Comparison of ENCODE assay signal across 7 cellular contexts in the genomic region with DNA sequence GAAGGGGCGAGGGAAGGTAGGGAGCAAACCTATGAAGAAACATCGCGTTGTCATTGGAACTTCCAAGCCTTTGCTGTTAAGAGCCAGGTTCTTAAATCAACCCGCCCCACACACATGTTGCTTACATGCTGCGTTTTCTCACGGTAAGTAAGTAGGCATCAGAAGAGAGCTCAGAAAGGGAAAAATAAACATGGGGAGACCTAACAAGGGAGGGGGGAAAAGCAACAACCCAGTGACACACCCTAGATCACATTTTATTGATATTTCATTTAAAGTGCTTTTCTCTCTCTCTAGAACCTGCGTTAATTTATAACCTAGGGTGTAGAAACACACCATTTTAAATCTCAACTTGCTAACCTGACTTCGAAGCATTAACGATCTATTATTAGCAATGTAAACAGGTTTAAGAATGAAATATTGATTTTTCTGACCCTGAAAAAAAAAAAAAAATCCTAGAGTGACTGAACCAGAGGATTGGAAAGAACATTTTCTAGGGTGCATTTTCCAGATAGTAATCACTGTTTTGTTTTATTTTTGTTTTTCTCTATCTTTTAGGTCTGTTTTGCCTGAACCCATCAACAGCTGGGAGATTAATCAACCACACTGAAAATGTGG. TPM values are rescaled to one million over a fixed set of nuclear protein-coding genes. Genes with fewer than 3 reads are reported as not detected.
DNase-seq lines count a peak whose midpoint lies in the region; ATAC-seq and TF ChIP-seq lines count a peak whose summit lies in the region.
"Had no signal": no experiment of that assay in that cellular context is flagged by ENCODE, and none has a peak within 500 bp of the region (broad histone marks: within the 10 kb centered on the region; RNA-seq: fewer than 3 reads in every experiment).

No MANE protein-coding gene starts in this region.

- intact Hi-C loops in lower lobe of right lung (cut with DNase I) (no loop called here), uterus (cut with DNase I; ENCODE audit: low total_unique reads) (loop anchor here (10.0 kb wide), 1 partner anchor 45 kb away; a partner anchor contains a TSS), Caco-2 (cut with micrococcal nuclease; ENCODE audit: unreplicated experiment) (no loop called here)

- DNase-seq in activated T-cell treated with anti-CD3 and anti-CD28 coated beads, Interleukin-2, amount 50 U/mL, for 72 hours, result no peak
- DNase-seq in activated T-cell treated with anti-CD3 and anti-CD28 coated beads, Interleukin-2, amount 50 U/mL, for 48 hours, result no peak
- DNase-seq in lower lobe of right lung (no peak), uterus (no peak), Caco-2 (no peak)
- no peak for DNase-seq in activated CD8-positive, alpha-beta T cell treated with anti-CD3 and anti-CD28 coated beads, Interleukin-2, amount 10 ng/mL, durations not matched to agents 7 days and 5 days
- DNase-seq: NCI-H1092 had no signal

- POLR2A ChIA-PET in activated CD8-positive, alpha-beta T cell treated with anti-CD3 and anti-CD28 coated beads, Interleukin-2, amount 10 ng/mL, durations not matched to agents 7 days and 5 days (lab: Charles Lee), result no interaction called here
- POLR2A ChIA-PET in Caco-2 (lab: Charles Lee), result no interaction called here

- H3K36me3 Mint-ChIP-seq in activated T-cell treated with anti-CD3 and anti-CD28 coated beads, Interleukin-2, amount 50 U/mL, for 72 hours (ENCODE audit: insufficient read depth in 2 of 2), result peaks cover 1 to 10% of the 10 kb centered on the region in 2 donors
- H3K36me3 Mint-ChIP-seq in activated CD8-positive, alpha-beta T cell treated with anti-CD3 and anti-CD28 coated beads, Interleukin-2, amount 10 ng/mL, durations not matched to agents 7 days and 5 days (ENCODE audit: low read depth), result peaks cover 6% of the 10 kb centered on the region
- H3K36me3 Mint-ChIP-seq in Caco-2 (ENCODE audit: insufficient read depth, unreplicated experiment), result peaks cover 33% of the 10 kb centered on the region

- H3K27ac ChIP-seq in lower lobe of right lung, result peak overlapping the region; percentile 94
- peak overlapping the region; percentile 76 to 83 for H3K27ac ChIP-seq in uterus

- no TSS peak for BruUV-seq in Caco-2 (replicated peaks; lab: Mats Ljungman, UMichigan)

- no peak overlapping the region for H3K27ac Mint-ChIP-seq in activated T-cell treated with anti-CD3 and anti-CD28 coated beads, Interleukin-2, amount 50 U/mL, for 72 hours
- H3K27ac Mint-ChIP-seq in activated CD8-positive, alpha-beta T cell treated with anti-CD3 and anti-CD28 coated beads, Interleukin-2, amount 10 ng/mL, durations not matched to agents 7 days and 5 days, result no peak overlapping the region
- no peak overlapping the region for H3K27ac Mint-ChIP-seq in Caco-2 (ENCODE audit: unreplicated experiment)

- H3K4me1 Mint-ChIP-seq in activated T-cell treated with anti-CD3 and anti-CD28 coated beads, Interleukin-2, amount 50 U/mL, for 72 hours (ENCODE audit: low read depth), result peaks cover 56% of the 10 kb centered on the region
- peaks cover 28% of the 10 kb centered on the region for H3K4me1 Mint-ChIP-seq in activated CD8-positive, alpha-beta T cell treated with anti-CD3 and anti-CD28 coated beads, Interleukin-2, amount 10 ng/mL, durations not matched to agents 7 days and 5 days (ENCODE audit: low read depth)
- H3K4me1 Mint-ChIP-seq in Caco-2 (ENCODE audit: low read depth, unreplicated experiment), result peaks cover 25% of the 10 kb centered on the region

- H3K4me3 ChIP-seq in lower lobe of right lung (peak overlapping the region; percentile 90), uterus (peak overlapping the region; percentile 17 to 22), Caco-2 (ENCODE audit: low read depth, low read length) (no peak overlapping the region)

- H3K27me3 Mint-ChIP-seq in activated T-cell treated with anti-CD3 and anti-CD28 coated beads, Interleukin-2, amount 50 U/mL, for 72 hours (ENCODE audit: low read depth), result peaks cover 85% of the 10 kb centered on the region
- H3K27me3 Mint-ChIP-seq in activated CD8-positive, alpha-beta T cell treated with anti-CD3 and anti-CD28 coated beads, Interleukin-2, amount 10 ng/mL, durations not matched to agents 7 days and 5 days (ENCODE audit: low read depth), result peaks cover 78% of the 10 kb centered on the region
- no peaks in the 10 kb centered on the region for H3K27me3 Mint-ChIP-seq in Caco-2 (ENCODE audit: insufficient read depth, unreplicated experiment)

- H3K9me3 Mint-ChIP-seq in activated T-cell treated with anti-CD3 and anti-CD28 coated beads, Interleukin-2, amount 50 U/mL, for 72 hours, result no peaks in the 10 kb centered on the region
- no peaks in the 10 kb centered on the region for H3K9me3 Mint-ChIP-seq in activated CD8-positive, alpha-beta T cell treated with anti-CD3 and anti-CD28 coated beads, Interleukin-2, amount 10 ng/mL, durations not matched to agents 7 days and 5 days (ENCODE audit: insufficient read depth)
- H3K9me3 Mint-ChIP-seq in Caco-2 (ENCODE audit: unreplicated experiment), result no peaks in the 10 kb centered on the region

- CTCF ChIA-PET in activated CD8-positive, alpha-beta T cell treated with anti-CD3 and anti-CD28 coated beads, Interleukin-2, amount 10 ng/mL, durations not matched to agents 7 days and 5 days (lab: Charles Lee), result interaction anchor here (0.6 kb wide), 1 partner anchor 416 kb away, joined by 4 read pairs; no protein-coding TSS in a partner anchor
- CTCF ChIA-PET in Caco-2 (lab: Charles Lee), result no interaction called here

- H3K27me3 ChIP-seq in lower lobe of right lung (ENCODE audit: low read depth), result peaks cover 51% of the 10 kb centered on the region
- H3K27me3 ChIP-seq in uterus, result no peaks in the 10 kb centered on the region
- no peaks in the 10 kb centered on the region for H3K27me3 ChIP-seq in Caco-2 (replicated peaks; ENCODE audit: control insufficient read depth, insufficient read depth, low read length)

- peak overlapping the region; percentile 58 to 87 for H3K4me3 Mint-ChIP-seq in activated T-cell treated with anti-CD3 and anti-CD28 coated beads, Interleukin-2, amount 50 U/mL, for 72 hours
- no peak overlapping the region for H3K4me3 Mint-ChIP-seq in activated CD8-positive, alpha-beta T cell treated with anti-CD3 and anti-CD28 coated beads, Interleukin-2, amount 10 ng/mL, durations not matched to agents 7 days and 5 days
- no peak overlapping the region for H3K4me3 Mint-ChIP-seq in Caco-2 (ENCODE audit: unreplicated experiment)

- ATAC-seq in activated T-cell treated with anti-CD3 and anti-CD28 coated beads, Interleukin-2, amount 50 U/mL, for 72 hours (replicated peaks in 1 of 2), result no peak
- ATAC-seq in lower lobe of right lung, result no peak
- no peak for ATAC-seq in activated CD8-positive, alpha-beta T cell treated with anti-CD3 and anti-CD28 coated beads, Interleukin-2, amount 10 ng/mL, durations not matched to agents 7 days and 5 days

- peaks cover 18% of the 10 kb centered on the region for H3K36me3 ChIP-seq in lower lobe of right lung
- no peaks in the 10 kb centered on the region for H3K36me3 ChIP-seq in uterus
- H3K36me3 ChIP-seq in Caco-2 (ENCODE audit: control insufficient read depth, insufficient read depth, low read length), result no peaks in the 10 kb centered on the region

- peaks cover 50% of the 10 kb centered on the region for H3K4me1 ChIP-seq in lower lobe of right lung
- peaks cover 8 to 13% of the 10 kb centered on the region in 2 donors for H3K4me1 ChIP-seq in uterus
- H3K4me1 ChIP-seq in Caco-2, result peaks cover 10% of the 10 kb centered on the region

- no peaks in the 10 kb centered on the region for H3K9me3 ChIP-seq in lower lobe of right lung
- no peaks in the 10 kb centered on the region for H3K9me3 ChIP-seq in uterus
- H3K9me3 ChIP-seq in Caco-2, result no peaks in the 10 kb centered on the region

- no peak for TF ChIP-seq CTCF in lower lobe of right lung (IDR thresholded peaks at IDR 0.05)
- TF ChIP-seq CTCF in uterus (IDR thresholded peaks at IDR 0.05), result no peak
- TF ChIP-seq CTCF in Caco-2 (IDR thresholded peaks at IDR 0.05; ENCODE audit: insufficient read depth in 1 of 2, low read depth in 1 of 2, low read length in 1 of 2, severe bottlenecking in 1 of 2, unreplicated experiment in 1 of 2), result no peak

- no peak for TF ChIP-seq POLR2A in uterus (IDR thresholded peaks at IDR 0.05)

RNA-seq across cellular contexts. Expression of a gene that starts 3.2 kb away (rescaled TPM):
- not detected for total RNA-seq in activated T-cell treated with anti-CD3 and anti-CD28 coated beads, Interleukin-2, amount 50 U/mL, for 72 hours
- total RNA-seq in lower lobe of right lung (1.5 TPM), uterus (1 to 10 TPM in 2 of 4 donors, not detected in 2; 1.8 to 6.5 TPM), Caco-2 (2022) (1.5 and 1.8 TPM in 2 replicates)
- total RNA-seq in activated CD8-positive, alpha-beta T cell treated with anti-CD3 and anti-CD28 coated beads, Interleukin-2, amount 10 ng/mL, durations not matched to agents 7 days and 5 days, result not detected

RNA-seq across cellular contexts. Expression of a gene that starts 3.5 kb away (rescaled TPM):
- under 1 TPM; 0.58 to 0.69 TPM for total RNA-seq in activated T-cell treated with anti-CD3 and anti-CD28 coated beads, Interleukin-2, amount 50 U/mL, for 72 hours
- 0.77 TPM for total RNA-seq in lower lobe of right lung
- total RNA-seq in uterus, result 1 to 10 TPM in 3 of 4 donors, under 1 TPM in 1; 0.28 to 2.0 (median 1.5) TPM
- under 1 TPM; 0.89 to 0.92 TPM for total RNA-seq in activated CD8-positive, alpha-beta T cell treated with anti-CD3 and anti-CD28 coated beads, Interleukin-2, amount 10 ng/mL, durations not matched to agents 7 days and 5 days
- total RNA-seq in Caco-2 (2022), result 18.5 and 18.8 TPM in 2 replicates

RNA-seq across cellular contexts. Expression of a gene that starts 31.2 kb away (rescaled TPM):
- total RNA-seq in activated T-cell treated with anti-CD3 and anti-CD28 coated beads, Interleukin-2, amount 50 U/mL, for 72 hours, result under 1 TPM in 1 of 2 donors, not detected in 1; 0.79 TPM
- total RNA-seq in lower lobe of right lung (8.5 TPM), uterus (1 to 10 TPM in 1 of 4 donors, under 1 TPM in 2, not detected in 1; 0.14 to 7.7 (median 0.26) TPM), Caco-2 (2022) (4.8 and 5.5 TPM in 2 replicates)
- total RNA-seq in activated CD8-positive, alpha-beta T cell treated with anti-CD3 and anti-CD28 coated beads, Interleukin-2, amount 10 ng/mL, durations not matched to agents 7 days and 5 days, result not detected

RNA-seq across cellular contexts. Expression of a gene that starts 44.1 kb away (rescaled TPM):
- under 1 TPM in 1 of 2 donors, not detected in 1; 0.14 TPM for total RNA-seq in activated T-cell treated with anti-CD3 and anti-CD28 coated beads, Interleukin-2, amount 50 U/mL, for 72 hours
- total RNA-seq in lower lobe of right lung (16.0 TPM), uterus (10 to 100 TPM; 10.7 to 61.0 (median 18.9) TPM), Caco-2 (2022) (4.3 and 4.9 TPM in 2 replicates)
- total RNA-seq in activated CD8-positive, alpha-beta T cell treated with anti-CD3 and anti-CD28 coated beads, Interleukin-2, amount 10 ng/mL, durations not matched to agents 7 days and 5 days, result not detected

RNA-seq across cellular contexts. Expression of a gene that starts 48.2 kb away (rescaled TPM):
- under 1 TPM in 1 of 2 donors, not detected in 1; 0.31 TPM for total RNA-seq in activated T-cell treated with anti-CD3 and anti-CD28 coated beads, Interleukin-2, amount 50 U/mL, for 72 hours
- 4.6 TPM for total RNA-seq in lower lobe of right lung
- total RNA-seq in uterus, result 10 to 100 TPM in 3 of 4 donors, 1 to 10 TPM in 1; 1.8 to 19.1 (median 15.4) TPM
- not detected for total RNA-seq in activated CD8-positive, alpha-beta T cell treated with anti-CD3 and anti-CD28 coated beads, Interleukin-2, amount 10 ng/mL, durations not matched to agents 7 days and 5 days
- 5.6 and 8.1 TPM in 2 replicates for total RNA-seq in Caco-2 (2022)

Comparison
In these comparisons a context has a peak if more than half of its experiments do, and no peak if none do; other contexts are left out.
1. H3K4me3 Mint-ChIP-seq: peak in activated T-cell treated with anti-CD3 and anti-CD28 coated beads, Interleukin-2, amount 50 U/mL, for 72 hours (2 of 2); none in activated CD8-positive, alpha-beta T cell treated with anti-CD3 and anti-CD28 coated beads, Interleukin-2, amount 10 ng/mL, durations not matched to agents 7 days and 5 days (single experiment) and Caco-2 (single experiment).